Comparison of ENCODE assay signal across 13 cellular contexts in the genomic region with DNA sequence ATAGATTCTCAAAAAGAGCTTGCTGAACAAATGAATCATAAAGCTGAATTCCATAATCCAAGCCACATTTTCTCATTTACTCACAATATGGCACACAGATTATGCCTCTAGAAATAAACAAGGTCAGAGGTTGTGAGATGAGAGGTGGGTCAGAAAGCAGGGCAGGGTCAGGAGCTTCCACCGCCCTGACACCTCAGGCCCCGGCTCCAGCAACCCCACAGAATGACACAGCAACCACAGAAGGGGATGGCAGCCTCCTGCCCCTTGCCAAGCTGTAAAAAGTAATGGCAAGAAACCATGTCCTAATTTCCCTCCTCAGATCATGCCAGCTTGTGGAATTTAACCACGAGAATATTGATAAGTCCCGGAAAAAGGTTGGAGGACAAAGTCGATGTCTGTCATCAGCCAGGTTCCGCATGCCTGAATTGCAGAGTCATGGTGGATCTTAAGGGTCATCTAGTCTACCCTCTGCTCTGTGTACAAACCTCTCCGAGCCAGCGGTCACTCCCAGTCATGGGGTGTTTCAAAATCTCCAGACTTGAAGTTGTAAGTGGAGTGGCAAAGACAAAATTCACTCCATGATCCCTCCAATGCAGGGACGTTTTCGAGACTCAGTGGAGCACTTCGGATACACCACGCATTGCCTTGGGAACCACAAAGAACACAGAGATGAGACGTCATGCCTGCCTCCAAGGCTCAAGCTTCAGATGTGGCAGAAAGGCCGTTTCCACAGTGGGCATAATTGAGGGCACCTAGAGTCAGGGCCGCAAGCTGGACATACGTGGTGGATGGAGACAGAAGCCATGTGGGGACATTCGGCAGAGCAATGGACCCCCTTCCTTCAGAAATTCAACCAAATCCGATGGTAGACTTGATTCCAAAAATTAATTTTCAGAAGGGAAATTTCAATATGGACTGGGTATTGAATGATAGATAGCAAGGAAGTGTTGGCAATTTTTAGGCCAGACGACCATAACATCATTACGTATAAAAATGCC.
DNase-seq lines count a peak whose midpoint lies in the region; ATAC-seq and TF ChIP-seq lines count a peak whose summit lies in the region.
"Had no signal": no experiment of that assay in that cellular context is flagged by ENCODE, and none has a peak within 500 bp of the region (broad histone marks: within the 10 kb centered on the region; RNA-seq: fewer than 3 reads in every experiment).

No MANE protein-coding gene starts in this region.

- peak overlapping the region; percentile 58 for H3K14ac ChIP-seq in trophoblast cell (ENCODE audit: low read length)

- CTCF ChIA-PET in activated naive CD4-positive, alpha-beta T cell treated with anti-CD3 and anti-CD28 coated beads for 36 hours (lab: Charles Lee) = interaction anchor here (0.7 kb wide), 1 partner anchor 375 kb away, joined by 3 read pairs; no protein-coding TSS in a partner anchor

- TF ChIP-seq POLR2A in NB4 (IDR thresholded peaks at IDR 0.05; ENCODE audit: extremely low read depth, insufficient read length) = no peak

- ATAC-seq in GM18520 (IDR thresholded peaks at IDR 0.05; ENCODE audit: unreplicated experiment) = no peak

- no CpG with 5 or more reads among the region's 20 CpGs for WGBS in trophoblast cell (ENCODE audit: extremely low coverage, insufficient coverage, insufficient read length)

- H3K79me2 ChIP-seq in trophoblast cell (ENCODE audit: control insufficient read depth, insufficient read depth, low read length, poor library complexity) = no peaks in the 10 kb centered on the region

- H2BK12ac ChIP-seq in trophoblast cell (ENCODE audit: low read length) = peak overlapping the region; percentile 88

- H3K4me1 ChIP-seq in trophoblast cell (ENCODE audit: control insufficient read depth in 1 of 2, insufficient read depth in 2 of 2, low read length in 2 of 2) = peaks cover 5 to 11% of the 10 kb centered on the region in 2 experiments
- H3K4me1 ChIP-seq in SJCRH30 = peaks cover 13% of the 10 kb centered on the region

- H3K4me2 ChIP-seq in trophoblast cell (ENCODE audit: low read length) = no peak overlapping the region

- peak overlapping the region; percentile 26 for H4K8ac ChIP-seq in trophoblast cell (ENCODE audit: low read depth, low read length)

- H3K4me3 ChIP-seq in NB4 (ENCODE audit: low read depth, low read length) = no peak overlapping the region
- no peak overlapping the region for H3K4me3 ChIP-seq in trophoblast cell (ENCODE audit: low read depth, low read length)
- H3K4me3 ChIP-seq in SJCRH30 = no peak overlapping the region

- H2AK5ac ChIP-seq in trophoblast cell (ENCODE audit: low read length) = peak overlapping the region; percentile 89

- no peaks in the 10 kb centered on the region for H3K9me3 Mint-ChIP-seq in activated naive CD4-positive, alpha-beta T cell treated with anti-CD3 and anti-CD28 coated beads for 36 hours
- H3K9me3 Mint-ChIP-seq: activated naive CD4-positive, alpha-beta T cell treated with anti-CD3 and anti-CD28 coated beads, Interleukin-2, amount 50 U/mL, for 24 hours; CD4-positive, alpha-beta memory T cell; immature natural killer cell had no signal

- H3K36me3 Mint-ChIP-seq in activated naive CD4-positive, alpha-beta T cell treated with anti-CD3 and anti-CD28 coated beads for 36 hours (ENCODE audit: low read depth) = no peaks in the 10 kb centered on the region
- H3K36me3 Mint-ChIP-seq: activated naive CD4-positive, alpha-beta T cell treated with anti-CD3 and anti-CD28 coated beads, Interleukin-2, amount 50 U/mL, for 24 hours; CD4-positive, alpha-beta memory T cell; immature natural killer cell had no signal

- no peak overlapping the region for H3K23ac ChIP-seq in trophoblast cell (ENCODE audit: low read length)

- no peak overlapping the region for H3K9ac ChIP-seq in trophoblast cell (ENCODE audit: low read length)

- intact Hi-C loops in activated naive CD4-positive, alpha-beta T cell treated with anti-CD3 and anti-CD28 coated beads for 36 hours (cut with micrococcal nuclease) = no loop called here

- no peak overlapping the region for H3K4me3 Mint-ChIP-seq in activated naive CD4-positive, alpha-beta T cell treated with anti-CD3 and anti-CD28 coated beads for 36 hours
- H3K4me3 Mint-ChIP-seq: activated naive CD4-positive, alpha-beta T cell treated with anti-CD3 and anti-CD28 coated beads, Interleukin-2, amount 50 U/mL, for 24 hours; CD4-positive, alpha-beta memory T cell; immature natural killer cell had no signal

- peak overlapping the region; percentile 60 for H3K18ac ChIP-seq in trophoblast cell (ENCODE audit: low read length)

- H2BK120ac ChIP-seq in trophoblast cell (ENCODE audit: insufficient read depth, low read length, poor library complexity) = peak overlapping the region; percentile 61

- H3K27ac ChIP-seq in trophoblast cell (ENCODE audit: low read depth, low read length) (no peak overlapping the region), SJCRH30 (no peak overlapping the region)

- H3K36me3 ChIP-seq in trophoblast cell (ENCODE audit: control insufficient read depth in 1 of 2, insufficient read depth in 2 of 2, low read length in 2 of 2) = no peaks in the 10 kb centered on the region
- no peaks in the 10 kb centered on the region for H3K36me3 ChIP-seq in SJCRH30

- H2AFZ ChIP-seq in trophoblast cell (ENCODE audit: insufficient read depth, low read length, poor library complexity) = no peak overlapping the region

- H3K9me3 ChIP-seq in trophoblast cell (ENCODE audit: insufficient read depth, low read depth, low read length) (no peaks in the 10 kb centered on the region), SJCRH30 (replicated peaks) (no peaks in the 10 kb centered on the region)

- no peak overlapping the region for H2BK5ac ChIP-seq in trophoblast cell (ENCODE audit: low read depth, low read length, poor library complexity)

- H3K27me3 ChIP-seq in trophoblast cell (ENCODE audit: insufficient read depth, low read length) (no peaks in the 10 kb centered on the region), SJCRH30 (no peaks in the 10 kb centered on the region)

- peaks cover 19% of the 10 kb centered on the region for H3K4me1 Mint-ChIP-seq in activated naive CD4-positive, alpha-beta T cell treated with anti-CD3 and anti-CD28 coated beads for 36 hours (ENCODE audit: low read depth)

- no peaks in the 10 kb centered on the region for H3K27me3 Mint-ChIP-seq in activated naive CD4-positive, alpha-beta T cell treated with anti-CD3 and anti-CD28 coated beads for 36 hours (ENCODE audit: low read depth)
- H3K27me3 Mint-ChIP-seq: activated naive CD4-positive, alpha-beta T cell treated with anti-CD3 and anti-CD28 coated beads, Interleukin-2, amount 50 U/mL, for 24 hours; CD4-positive, alpha-beta memory T cell had no signal

- H4K91ac ChIP-seq in trophoblast cell (ENCODE audit: low read depth, low read length) = peak overlapping the region; percentile 60

- no peak for TF ChIP-seq CTCF in NB4 (IDR thresholded peaks at IDR 0.05; ENCODE audit: low read depth, low read length)

- H3K4ac ChIP-seq in trophoblast cell (ENCODE audit: low read depth, low read length) = no peak overlapping the region

- DNase-seq in D341Med (ENCODE audit: low spot score) (peak; percentile 25), NB4 (ENCODE audit: low read depth) (peak; percentile 67), fibroblast of gingiva (ENCODE audit: low read depth) (peak; percentile 41), trophoblast cell (no peak), DMS153 treated with DMSO at 0.1 percent for 48 hours (lab: John Stamatoyannopoulos, UW; ENCODE audit: unreplicated experiment) (no peak), SJCRH30 (no peak)
- no peak for DNase-seq in activated naive CD4-positive, alpha-beta T cell treated with anti-CD3 and anti-CD28 coated beads for 36 hours
- DNase-seq: CD4-positive, alpha-beta memory T cell; immature natural killer cell; NCI-H2171 treated with DMSO at 0.1 percent for 48 hours; T-helper 2 cell had no signal

- H4K12ac ChIP-seq in trophoblast cell (ENCODE audit: low read depth, low read length) = no peak overlapping the region

- H3K27ac Mint-ChIP-seq in activated naive CD4-positive, alpha-beta T cell treated with anti-CD3 and anti-CD28 coated beads for 36 hours = no peak overlapping the region
- H3K27ac Mint-ChIP-seq: activated naive CD4-positive, alpha-beta T cell treated with anti-CD3 and anti-CD28 coated beads, Interleukin-2, amount 50 U/mL, for 24 hours; immature natural killer cell had no signal

- H3K79me1 ChIP-seq in trophoblast cell (ENCODE audit: low read length) = peaks cover 4% of the 10 kb centered on the region

Comparison
In these comparisons a context has a peak if more than half of its experiments do, and no peak if none do; other contexts are left out.
1. DNase-seq: peak in D341Med (single experiment), NB4 (single experiment) and fibroblast of gingiva (single experiment); none in trophoblast cell (0 of 2), DMS153 treated with DMSO at 0.1 percent for 48 hours (single experiment), activated naive CD4-positive, alpha-beta T cell treated with anti-CD3 and anti-CD28 coated beads for 36 hours (single experiment) and SJCRH30 (0 of 2).